In genomic region chr12:50488801-50489200, GRCh38 we compare ENCODE assay signal across 22 cellular contexts.
"Had no signal": no experiment of that assay in that cellular context is flagged by ENCODE, and none has a peak within 500 bp of the region (broad histone marks: within the 10 kb centered on the region; RNA-seq: fewer than 3 reads in every experiment).

No MANE protein-coding gene starts in this region.

- DNase-seq: activated CD4-positive, alpha-beta T cell treated with anti-CD3 and anti-CD28 coated beads for 48 hours; activated CD4-positive, alpha-beta T cell treated with anti-CD3 and anti-CD28 coated beads, Interleukin-2, amount 50 U/mL, for 4 hours; activated CD4-positive, CD25-positive, alpha-beta regulatory T cell treated with anti-CD3 and anti-CD28 coated beads, Interleukin-2, amount 50 U/mL, for 72 hours; activated CD8-positive, alpha-beta memory T cell treated with anti-CD3 and anti-CD28 coated beads, Interleukin-2, amount 50 U/mL, for 48 hours; activated CD8-positive, alpha-beta T cell treated with anti-CD3 and anti-CD28 coated beads, Interleukin-2, amount 10 ng/mL, durations not matched to agents 7 days and 5 days; activated naive CD4-positive, alpha-beta T cell treated with anti-CD3 and anti-CD28 coated beads, Interleukin-2, amount 50 U/mL, for 16 hours; activated naive CD8-positive, alpha-beta T cell treated with anti-CD3 and anti-CD28 coated beads, Interleukin-2, amount 10 ng/mL, durations not matched to agents 7 days and 5 days; activated T-cell treated with anti-CD3 and anti-CD28 coated beads, Interleukin-2, amount 50 U/mL, for 1 hour; adrenal gland; aorta; caudate nucleus; NCI-H1105 treated with DMSO at 0.1 percent for 48 hours; NCI-H1436 treated with DMSO at 0.1 percent for 48 hours; NCI-H187; NCI-H2107; NCI-H2171 treated with DMSO at 0.1 percent for 48 hours; NCI-H226; NCI-H510A; NCI-H526 treated with DMSO at 0.1 percent for 48 hours; PC-9; SHP77 treated with DMSO at 0.1 percent for 48 hours had no signal

- ATAC-seq: activated CD8-positive, alpha-beta T cell treated with anti-CD3 and anti-CD28 coated beads, Interleukin-2, amount 10 ng/mL, durations not matched to agents 7 days and 5 days; WTC11 had no signal
